ENCODE assay signal across 9 cellular contexts in genomic region chr7:150631866-150632864, GRCh38. TPM values are rescaled to one million over a fixed set of nuclear protein-coding genes. Genes with fewer than 3 reads are reported as not detected.
DNase-seq lines count a peak whose midpoint lies in the region; ATAC-seq, FAIRE-seq and TF ChIP-seq lines count a peak whose summit lies in the region.
"Had no signal": no experiment of that assay in that cellular context is flagged by ENCODE, and none has a peak within 500 bp of the region (broad histone marks: within the 10 kb centered on the region; RNA-seq: fewer than 3 reads in every experiment).

Gene GIMAP6 (minus strand): TSS chr7:150632385. CDS start chr7:150630142, 2,243 bp downstream.

- CTCF ChIA-PET in activated CD4-positive, alpha-beta T cell treated with anti-CD3 and anti-CD28 coated beads for 36 hours (lab: Charles Lee), result interaction anchor here (1.1 to 1.8 kb wide), 5 partner anchors 10 to 183 kb away, joined by 4 to 9 read pairs (median 4); no protein-coding TSS in a partner anchor
- CTCF ChIA-PET in endothelial cell of umbilical vein (lab: Charles Lee), result interaction anchor here (0.8 to 2.2 kb wide), 5 partner anchors 11 to 183 kb away, joined by 3 to 12 read pairs (median 5); partner anchors contain the start of gene GIMAP8

- H3K4me2 ChIP-seq in endothelial cell of umbilical vein (ENCODE audit: insufficient read depth, low read length), result peak within 1 kb of the TSS; percentile 68

- FAIRE-seq in endothelial cell of umbilical vein (lab: Jason Lieb, UNC), result peak; percentile 91

- H3K79me2 ChIP-seq in endothelial cell of umbilical vein (ENCODE audit: control insufficient read depth, insufficient read depth, low read length), result peaks cover 38% of the 10 kb centered on the region

- peaks cover 65% of the 10 kb centered on the region for H3K4me1 Mint-ChIP-seq in activated CD4-positive, alpha-beta T cell treated with anti-CD3 and anti-CD28 coated beads for 36 hours
- H3K4me1 Mint-ChIP-seq: neural crest cell had no signal

- H3K27me3 ChIP-seq in endothelial cell of umbilical vein (ENCODE audit: control insufficient read depth in 2 of 2, insufficient read depth in 2 of 2, low read length in 2 of 2), result no peaks in the 10 kb centered on the region

- peak within 1 kb of the TSS; percentile 95 for H3K4me3 Mint-ChIP-seq in activated CD4-positive, alpha-beta T cell treated with anti-CD3 and anti-CD28 coated beads for 36 hours
- H3K4me3 Mint-ChIP-seq: neural crest cell had no signal

- BruUV-seq in endothelial cell of umbilical vein (replicated peaks; lab: Mats Ljungman, UMichigan), result TSS peak; percentile 45

- peak; percentile 69 for TF ChIP-seq POLR2A in endothelial cell of umbilical vein (IDR thresholded peaks at IDR 0.05; ENCODE audit: low read depth, low read length)

- H3K9me3 Mint-ChIP-seq in activated CD4-positive, alpha-beta T cell treated with anti-CD3 and anti-CD28 coated beads for 36 hours (ENCODE audit: low read depth), result peaks cover 27% of the 10 kb centered on the region
- H3K9me3 Mint-ChIP-seq: neural crest cell had no signal

- dilution Hi-C loops in endothelial cell of umbilical vein (cut with MboI; ENCODE audit: extremely low pct_ligation_motif_present, low sequenced_read_pairs), result no loop called here

- no peaks in the 10 kb centered on the region for H3K9me1 ChIP-seq in endothelial cell of umbilical vein (replicated peaks; ENCODE audit: control insufficient read depth, extremely low read depth, insufficient read depth, low read length)

- H3K9ac ChIP-seq in endothelial cell of umbilical vein (replicated peaks; ENCODE audit: extremely low read depth, insufficient read depth, low read length), result peak within 1 kb of the TSS; percentile 33

- H4K20me1 ChIP-seq in endothelial cell of umbilical vein (replicated peaks; ENCODE audit: control insufficient read depth, extremely low read depth, insufficient read depth, low read length), result no peaks in the 10 kb centered on the region

- intact Hi-C loops in activated CD4-positive, alpha-beta T cell treated with anti-CD3 and anti-CD28 coated beads for 36 hours (cut with DNase I, micrococcal nuclease), result loop anchor here (2.0 to 5.0 kb wide), 5 partner anchors 37 to 183 kb away; partner anchors contain the start of gene GIMAP4 (in 1 of the 2)
- intact Hi-C loops in endothelial cell of umbilical vein (cut with micrococcal nuclease), result loop anchor here (1.0 to 5.0 kb wide), 12 partner anchors 44 to 265 kb away; partner anchors contain the start of genes GIMAP2, GIMAP4, GIMAP5 and GIMAP7

- H3K27ac ChIP-seq in endothelial cell of umbilical vein (ENCODE audit: insufficient read depth, low read depth, low read length), result peak within 1 kb of the TSS; percentile 43

- TF ChIP-seq CTCF in endothelial cell of umbilical vein (IDR thresholded peaks at IDR 0.05; ENCODE audit: extremely low read depth in 1 of 2, insufficient read depth in 1 of 2, low read depth in 1 of 2, low read length in 2 of 2), result no peak

- ATAC-seq in GM19023 (IDR thresholded peaks at IDR 0.05; ENCODE audit: unreplicated experiment), result peak; percentile 79
- peak; percentile 74 for ATAC-seq in HG03135 (IDR thresholded peaks at IDR 0.05; ENCODE audit: unreplicated experiment)
- peak; percentile 69 for ATAC-seq in activated CD4-positive, alpha-beta T cell treated with anti-CD3 and anti-CD28 coated beads for 36 hours
- ATAC-seq in GM18861 (IDR thresholded peaks at IDR 0.05; ENCODE audit: unreplicated experiment), result no peak

- peak; percentile 62 for DNase-seq in activated CD4-positive, alpha-beta T cell treated with anti-CD3 and anti-CD28 coated beads for 36 hours
- DNase-seq in endothelial cell of umbilical vein (ENCODE audit: low read depth, low spot score), result peak; percentile 74
- peak; percentile 31 for DNase-seq in stimulated activated CD4-positive, alpha-beta T cell treated with anti-CD3 and anti-CD28 coated beads, Interleukin-1b, Interleukin-23, amount 100 ng/mL, for 48 hours
- no peak for DNase-seq in kidney glomerular epithelial cell (lab: John Stamatoyannopoulos, UW)
- DNase-seq in NCI-H1105 (lab: John Stamatoyannopoulos, UW), result no peak

- H3K36me3 ChIP-seq in endothelial cell of umbilical vein (ENCODE audit: control insufficient read depth in 2 of 2, extremely low read depth in 1 of 2, insufficient read depth in 2 of 2, low read length in 2 of 2), result peaks cover 8 to 21% of the 10 kb centered on the region in 2 experiments

- H3K27me3 Mint-ChIP-seq in activated CD4-positive, alpha-beta T cell treated with anti-CD3 and anti-CD28 coated beads for 36 hours, result no peaks in the 10 kb centered on the region

- H2AFZ ChIP-seq in endothelial cell of umbilical vein (ENCODE audit: low read depth, low read length), result peak within 1 kb of the TSS; percentile 68

- H3K4me1 ChIP-seq in endothelial cell of umbilical vein (ENCODE audit: control insufficient read depth, extremely low read depth, insufficient read depth, low read length), result peaks cover 35% of the 10 kb centered on the region

- H3K27ac Mint-ChIP-seq in activated CD4-positive, alpha-beta T cell treated with anti-CD3 and anti-CD28 coated beads for 36 hours, result peak within 1 kb of the TSS; percentile 97

- H3K36me3 Mint-ChIP-seq in activated CD4-positive, alpha-beta T cell treated with anti-CD3 and anti-CD28 coated beads for 36 hours (ENCODE audit: low read depth), result peaks cover 60% of the 10 kb centered on the region

- POLR2A ChIA-PET in activated CD4-positive, alpha-beta T cell treated with anti-CD3 and anti-CD28 coated beads for 36 hours (lab: Charles Lee), result interaction anchor here (1.2 to 1.7 kb wide), 2 partner anchors 83 to 84 kb away, joined by 3 to 6 read pairs; partner anchors contain the start of gene GIMAP1
- POLR2A ChIA-PET in endothelial cell of umbilical vein (lab: Charles Lee), result interaction anchor here (1.0 to 1.7 kb wide), 5 partner anchors 45 to 181 kb away, joined by 3 to 7 read pairs (median 3); partner anchors contain the start of genes GIMAP1 and GIMAP8

- H3K9me3 ChIP-seq in endothelial cell of umbilical vein (replicated peaks; ENCODE audit: control insufficient read depth, insufficient read depth, low read length), result no peaks in the 10 kb centered on the region

- peak within 1 kb of the TSS; percentile 7 to 80 (median 49) for H3K4me3 ChIP-seq in endothelial cell of umbilical vein (replicated peaks in 1 of 3; ENCODE audit: insufficient read depth in 1 of 3, low read depth in 1 of 3, low read length in 3 of 3)

TF ChIP-seq in endothelial cell of umbilical vein, 7 proteins besides CTCF, POLR2A, EP300 and RAD21:
- TF ChIP-seq, protein P1, sequence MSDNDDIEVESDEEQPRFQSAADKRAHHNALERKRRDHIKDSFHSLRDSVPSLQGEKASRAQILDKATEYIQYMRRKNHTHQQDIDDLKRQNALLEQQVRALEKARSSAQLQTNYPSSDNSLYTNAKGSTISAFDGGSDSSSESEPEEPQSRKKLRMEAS (IDR thresholded peaks at IDR 0.05; ENCODE audit: insufficient read depth, insufficient read length), result no peak
- TF ChIP-seq JUN (IDR thresholded peaks at IDR 0.05; ENCODE audit: borderline replicate concordance, insufficient read depth, insufficient read length, low read depth) (peak; percentile 1), GATA2 (IDR thresholded peaks at IDR 0.05; ENCODE audit: insufficient read depth, insufficient read length, low read depth, low read length) (no peak), MYC (IDR thresholded peaks at IDR 0.05; ENCODE audit: low read depth, low read length) (no peak), EZH2 (IDR thresholded peaks at IDR 0.05; ENCODE audit: borderline replicate concordance, low read depth, low read length, severe bottlenecking) (no peak), POLR2AphosphoS5 (IDR thresholded peaks at IDR 0.05; ENCODE audit: insufficient read depth, low read depth, low read length) (peak; percentile 59), FOS (IDR thresholded peaks at IDR 0.05; ENCODE audit: borderline replicate concordance, insufficient read depth, low read length) (peak; percentile 39)

RNA-seq across cellular contexts. Expression of gene GIMAP6, which starts in this region (rescaled TPM):
- total RNA-seq in activated CD4-positive, alpha-beta T cell treated with anti-CD3 and anti-CD28 coated beads for 36 hours, result 10 to 100 TPM; 21.6 to 25.4 TPM
- 85.0 and 87.8 TPM in 2 replicates for total RNA-seq in endothelial cell of umbilical vein
- polyA plus RNA-seq in endothelial cell of umbilical vein, result 58.7 and 65.6 TPM in 2 replicates
- 56.7 and 57.8 TPM in 2 replicates for polyA plus RNA-seq in endothelial cell of umbilical vein (2011; cell fraction: cytosol; rRNA removed)
- polyA plus RNA-seq in endothelial cell of umbilical vein (2011; cell fraction: nucleus; rRNA removed), result 55.9 and 58.9 TPM in 2 replicates
- polyA plus RNA-seq in endothelial cell of umbilical vein (2012), result 55.3 and 64.2 TPM in 2 replicates
- polyA minus RNA-seq in endothelial cell of umbilical vein, result 95.5 and 96.0 TPM in 2 replicates
- not detected for polyA minus RNA-seq in endothelial cell of umbilical vein (2011; cell fraction: cytosol; rRNA and poly(A)+ RNA removed)
- 35.2 and 38.9 TPM in 2 replicates for polyA minus RNA-seq in endothelial cell of umbilical vein (2011; cell fraction: nucleus; rRNA and poly(A)+ RNA removed)
- total RNA-seq: neural crest cell had no signal

Comparison
In these comparisons a context has a peak if more than half of its experiments do, and no peak if none do; other contexts are left out.
1. DNase-seq: peak in activated CD4-positive, alpha-beta T cell treated with anti-CD3 and anti-CD28 coated beads for 36 hours (single experiment), endothelial cell of umbilical vein (single experiment) and stimulated activated CD4-positive, alpha-beta T cell treated with anti-CD3 and anti-CD28 coated beads, Interleukin-1b, Interleukin-23, amount 100 ng/mL, for 48 hours (single experiment); none in kidney glomerular epithelial cell (single experiment) and NCI-H1105 (single experiment).